ENCODE assay signal across 1 cellular context in genomic region chr20:46872315-46873211, GRCh38.
TF ChIP-seq lines count a peak whose summit lies in the region.

No MANE protein-coding gene starts in this region.

TF ChIP-seq in GM12878, 131 proteins besides CTCF, POLR2A, EP300 and RAD21 (continued from another document):
- TF ChIP-seq ZBTB40 (IDR thresholded peaks at IDR 0.05; ENCODE audit: borderline replicate concordance): peak; percentile 42; the same call in 1 of the 2 replicates
- TF ChIP-seq NR2C1 (IDR thresholded peaks at IDR 0.05): peak; percentile 54
- TF ChIP-seq, protein P1, sequence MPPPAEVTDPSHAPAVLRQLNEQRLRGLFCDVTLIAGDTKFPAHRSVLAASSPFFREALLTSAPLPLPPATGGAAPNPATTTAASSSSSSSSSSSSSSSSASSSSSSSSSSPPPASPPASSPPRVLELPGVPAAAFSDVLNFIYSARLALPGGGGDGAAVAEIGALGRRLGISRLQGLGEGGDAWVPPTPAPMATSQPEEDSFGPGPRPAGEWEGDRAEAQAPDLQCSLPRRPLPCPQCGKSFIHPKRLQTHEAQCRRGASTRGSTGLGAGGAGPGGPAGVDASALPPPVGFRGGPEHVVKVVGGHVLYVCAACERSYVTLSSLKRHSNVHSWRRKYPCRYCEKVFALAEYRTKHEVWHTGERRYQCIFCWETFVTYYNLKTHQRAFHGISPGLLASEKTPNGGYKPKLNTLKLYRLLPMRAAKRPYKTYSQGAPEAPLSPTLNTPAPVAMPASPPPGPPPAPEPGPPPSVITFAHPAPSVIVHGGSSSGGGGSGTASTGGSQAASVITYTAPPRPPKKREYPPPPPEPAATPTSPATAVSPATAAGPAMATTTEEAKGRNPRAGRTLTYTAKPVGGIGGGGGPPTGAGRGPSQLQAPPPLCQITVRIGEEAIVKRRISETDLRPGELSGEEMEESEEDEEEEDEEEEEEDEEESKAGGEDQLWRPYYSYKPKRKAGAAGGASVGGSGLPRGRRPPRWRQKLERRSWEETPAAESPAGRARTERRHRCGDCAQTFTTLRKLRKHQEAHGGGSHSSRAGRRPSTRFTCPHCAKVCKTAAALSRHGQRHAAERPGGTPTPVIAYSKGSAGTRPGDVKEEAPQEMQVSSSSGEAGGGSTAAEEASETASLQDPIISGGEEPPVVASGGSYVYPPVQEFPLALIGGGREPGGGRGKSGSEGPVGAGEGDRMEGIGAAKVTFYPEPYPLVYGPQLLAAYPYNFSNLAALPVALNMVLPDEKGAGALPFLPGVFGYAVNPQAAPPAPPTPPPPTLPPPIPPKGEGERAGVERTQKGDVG (CRISPR knock-in tag; IDR thresholded peaks at IDR 0.05): no peak
- 0 out of 2 replicates have a peak, but pooled peaks have one; percentile 17 for TF ChIP-seq GABPA (IDR thresholded peaks at IDR 0.05; ENCODE audit: low read depth)
